In genomic region chr12:47651368-47652254, GRCh38 we compare ENCODE assay signal across 8 cellular contexts. TPM values are rescaled to one million over a fixed set of nuclear protein-coding genes. Genes with fewer than 3 reads are reported as not detected.
DNase-seq lines count a peak whose midpoint lies in the region; ATAC-seq and TF ChIP-seq lines count a peak whose summit lies in the region.

No MANE protein-coding gene starts in this region.

- 35 to 39% methylated on average over 12 of the region's 12 CpGs for WGBS in upper lobe of left lung, 2 donors

- no peak for TF ChIP-seq EP300 in upper lobe of left lung (IDR thresholded peaks at IDR 0.05)

- peak; percentile 75 for TF ChIP-seq CTCF in PC-9 (conservative IDR thresholded peaks at IDR 0.05)
- TF ChIP-seq CTCF in upper lobe of left lung (IDR thresholded peaks at IDR 0.05), result peak; percentile 57 to 85 (median 78)

- H3K4me1 ChIP-seq in PC-9 (replicated peaks; ENCODE audit: insufficient read depth) (0 out of 2 replicates have a peak, but pooled peaks cover 9% of the 10 kb centered on the region), upper lobe of left lung (peaks cover 9 to 19% (median 12%) of the 10 kb centered on the region in 4 donors)

- no peaks in the 10 kb centered on the region for H3K36me3 Mint-ChIP-seq in activated T-helper 17 cell treated with anti-CD3 and anti-CD28 coated beads, Interleukin-2, amount 50 U/mL, for 72 hours (ENCODE audit: low read depth)

- peak; percentile 66 for ATAC-seq in GM21515 (IDR thresholded peaks at IDR 0.05; ENCODE audit: unreplicated experiment)
- peak; percentile 81 for ATAC-seq in activated T-helper 17 cell treated with anti-CD3 and anti-CD28 coated beads, Interleukin-2, amount 50 U/mL, for 72 hours (replicated peaks)
- ATAC-seq in upper lobe of left lung (ENCODE audit: low FRiP score in 2 of 2), result peak; percentile 85 to 96

- H3K9me3 ChIP-seq in PC-9 (ENCODE audit: insufficient read depth, low read depth), result no peaks in the 10 kb centered on the region
- no peaks in the 10 kb centered on the region for H3K9me3 ChIP-seq in upper lobe of left lung

- H3K4me1 Mint-ChIP-seq in activated T-helper 17 cell treated with anti-CD3 and anti-CD28 coated beads, Interleukin-2, amount 50 U/mL, for 72 hours, result peaks cover 5% of the 10 kb centered on the region

- H3K79me2 ChIP-seq in PC-9 (ENCODE audit: low read depth), result no peaks in the 10 kb centered on the region

- no peaks in the 10 kb centered on the region for H4K20me1 ChIP-seq in PC-9 (ENCODE audit: insufficient read depth)

- peak; percentile 59 for DNase-seq in DMS153 (lab: John Stamatoyannopoulos, UW)
- peak; percentile 81 for DNase-seq in KBM-7
- peak; percentile 31 to 39 for DNase-seq in PC-9
- DNase-seq in fibroblast of the conjunctiva (ENCODE audit: low read depth), result peak; percentile 63
- peak; percentile 20 for DNase-seq in non-pigmented ciliary epithelial cell (ENCODE audit: low read depth)
- DNase-seq in upper lobe of left lung, result peak in 1 of 2 donors; percentile 80

- H3K9me2 ChIP-seq in PC-9 (ENCODE audit: insufficient read depth), result no peaks in the 10 kb centered on the region

- H3K36me3 ChIP-seq in PC-9 (ENCODE audit: low read depth) (0 out of 2 replicates have a peak, but pooled peaks cover 3% of the 10 kb centered on the region), upper lobe of left lung (no peaks in the 10 kb centered on the region)

- intact Hi-C loops in PC-9 (cut with micrococcal nuclease; ENCODE audit: unreplicated experiment), result loop anchor here (5.0 kb wide), 1 partner anchor 619 kb away; no protein-coding TSS in a partner anchor

- no peak overlapping the region for H2AFZ ChIP-seq in PC-9

- POLR2A ChIA-PET in PC-9 (lab: Charles Lee; ENCODE audit: unreplicated experiment), result no interaction called here

- H3K27me3 Mint-ChIP-seq in activated T-helper 17 cell treated with anti-CD3 and anti-CD28 coated beads, Interleukin-2, amount 50 U/mL, for 72 hours, result no peaks in the 10 kb centered on the region

- no peaks in the 10 kb centered on the region for H3K9me3 Mint-ChIP-seq in activated T-helper 17 cell treated with anti-CD3 and anti-CD28 coated beads, Interleukin-2, amount 50 U/mL, for 72 hours

- H3K4me3 Mint-ChIP-seq in activated T-helper 17 cell treated with anti-CD3 and anti-CD28 coated beads, Interleukin-2, amount 50 U/mL, for 72 hours, result peak overlapping the region; percentile 40

- no peak for TF ChIP-seq POLR2A in upper lobe of left lung (IDR thresholded peaks at IDR 0.05)

- no peak overlapping the region for H3K27ac ChIP-seq in PC-9
- peak overlapping the region in 1 of 4 donors; percentile 55 for H3K27ac ChIP-seq in upper lobe of left lung

- H3K4me2 ChIP-seq in PC-9, result peak overlapping the region; percentile 57

- CTCF ChIA-PET in PC-9 (lab: Charles Lee), result interaction anchor here (0.6 kb wide), 1 partner anchor 505 kb away, joined by 10 read pairs; no protein-coding TSS in a partner anchor

- H3K27ac Mint-ChIP-seq in activated T-helper 17 cell treated with anti-CD3 and anti-CD28 coated beads, Interleukin-2, amount 50 U/mL, for 72 hours, result no peak overlapping the region

- H3K27me3 ChIP-seq in PC-9 (ENCODE audit: insufficient read depth, low read depth), result no peaks in the 10 kb centered on the region
- no peaks in the 10 kb centered on the region for H3K27me3 ChIP-seq in upper lobe of left lung

- in situ Hi-C loops in KBM-7 (cut with MboI; ENCODE audit: low pct_unique_long_range_greater_than_20kb, low sequenced_read_pairs), result no loop called here

- H3F3A ChIP-seq in PC-9 (ENCODE audit: insufficient read depth, low read depth), result peaks cover 9% of the 10 kb centered on the region; the same call in 1 of the 2 replicates

- BruUV-seq in PC-9 (replicated peaks; lab: Mats Ljungman, UMichigan), result no TSS peak

- peak overlapping the region; percentile 30; the same call in 1 of the 2 replicates for H3K4me3 ChIP-seq in PC-9
- H3K4me3 ChIP-seq in upper lobe of left lung, result peak overlapping the region in 2 of 4 donors; percentile 19 to 26

RNA-seq across cellular contexts. Expression of gene RPAP3, which starts 54.2 kb away (rescaled TPM):
- total RNA-seq in PC-9 (2021), result 31.6 and 37.0 TPM in 2 replicates
- 10 to 100 TPM; 33.3 to 44.0 TPM for total RNA-seq in activated T-helper 17 cell treated with anti-CD3 and anti-CD28 coated beads, Interleukin-2, amount 50 U/mL, for 72 hours
- 10 to 100 TPM in 5 of 6 donors, 1 to 10 TPM in 1; 6.5 to 28.0 (median 16.4) TPM for total RNA-seq in upper lobe of left lung
